ENCODE assay signal across 8 cellular contexts in the genomic region with DNA sequence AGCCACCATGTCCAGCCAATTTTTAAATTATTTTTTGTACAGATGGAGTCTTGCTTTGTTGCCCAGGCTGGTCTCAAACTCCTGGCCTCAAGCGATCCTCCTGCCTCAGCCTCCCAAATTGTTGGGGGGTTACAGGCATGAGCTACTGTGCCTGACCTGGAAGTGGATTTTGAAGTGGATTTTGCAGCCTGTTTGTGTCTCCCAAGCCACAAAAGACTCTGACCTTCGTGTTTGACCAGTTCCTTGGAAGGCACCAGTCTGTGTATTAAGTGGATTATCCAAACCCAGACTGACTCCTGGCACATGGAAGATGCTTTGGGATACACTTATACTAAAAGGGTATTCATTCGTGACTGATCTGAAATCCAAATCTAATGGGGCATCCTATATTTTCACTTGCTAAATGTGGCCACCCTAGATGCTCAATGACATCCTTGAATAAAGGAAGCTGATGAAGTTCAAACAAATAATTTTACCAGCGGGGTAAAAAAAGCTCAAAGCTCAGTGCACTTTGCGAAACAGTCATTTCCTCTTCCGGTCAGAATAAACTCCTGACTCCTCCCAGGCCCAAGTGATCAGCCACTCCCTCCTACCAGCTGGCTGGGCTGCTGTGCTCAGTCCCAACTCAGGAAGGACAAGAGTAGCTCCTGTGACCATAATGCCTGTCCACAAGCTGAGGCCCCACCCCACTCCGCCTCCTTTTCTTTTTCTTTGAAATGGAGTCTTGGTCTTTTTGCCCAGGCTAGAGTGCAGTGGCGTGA. TPM values are rescaled to one million over a fixed set of nuclear protein-coding genes. Genes with fewer than 3 reads are reported as not detected.
DNase-seq lines count a peak whose midpoint lies in the region; ATAC-seq, FAIRE-seq and TF ChIP-seq lines count a peak whose summit lies in the region.

No MANE protein-coding gene starts in this region.

- H3K27ac ChIP-seq in kidney (ENCODE audit: low read depth in 2 of 2, low read length in 2 of 2) (peak overlapping the region; percentile 55 to 86), thymus (ENCODE audit: low read depth) (peak overlapping the region; percentile 37)

- WGBS in thymus: 53% methylated on average over 8 of the region's 8 CpGs

- DNase-seq in activated naive CD4-positive, alpha-beta T cell treated with Interleukin-2 at 50 U/mL for 16 hours: peak; percentile 52
- no peak for DNase-seq in activated naive CD4-positive, alpha-beta T cell treated with anti-CD3 and anti-CD28 coated beads, Interleukin-2, amount 50 U/mL, for 16 hours
- DNase-seq in NOMO-1 treated with DMSO at 0.1 percent for 48 hours (lab: John Stamatoyannopoulos, UW; ENCODE audit: unreplicated experiment) (peak; percentile 98), kidney (peak; percentile 86), NCI-H1105 treated with DMSO at 0.1 percent for 48 hours (lab: John Stamatoyannopoulos, UW) (no peak)
- DNase-seq in activated naive CD8-positive, alpha-beta T cell treated with anti-CD3 and anti-CD28 coated beads, Interleukin-2, amount 10 ng/mL, durations not matched to agents 7 days and 5 days: peak; percentile 50

- peak overlapping the region; percentile 61 for H3K4me3 Mint-ChIP-seq in activated naive CD8-positive, alpha-beta T cell treated with anti-CD3 and anti-CD28 coated beads, Interleukin-2, amount 10 ng/mL, durations not matched to agents 7 days and 5 days

- H3K36me3 ChIP-seq in kidney (ENCODE audit: control insufficient read depth in 1 of 2, insufficient read depth in 2 of 2, low read length in 2 of 2) (no peaks in the 10 kb centered on the region), thymus (ENCODE audit: control insufficient read depth, insufficient read depth) (no peaks in the 10 kb centered on the region)

- H3K27me3 Mint-ChIP-seq in activated naive CD8-positive, alpha-beta T cell treated with anti-CD3 and anti-CD28 coated beads, Interleukin-2, amount 10 ng/mL, durations not matched to agents 7 days and 5 days: no peaks in the 10 kb centered on the region

- POLR2A ChIA-PET in activated naive CD8-positive, alpha-beta T cell treated with anti-CD3 and anti-CD28 coated beads, Interleukin-2, amount 10 ng/mL, durations not matched to agents 7 days and 5 days (lab: Charles Lee): interaction anchor here (0.5 to 2.4 kb wide), 12 partner anchors 8 to 143 kb away, joined by 3 to 16 read pairs (median 4); a partner anchor contains a TSS

- no peaks in the 10 kb centered on the region for H3K27me3 ChIP-seq in thymus (ENCODE audit: control insufficient read depth, insufficient read depth)

- H3K36me3 Mint-ChIP-seq in activated naive CD8-positive, alpha-beta T cell treated with anti-CD3 and anti-CD28 coated beads, Interleukin-2, amount 10 ng/mL, durations not matched to agents 7 days and 5 days: no peaks in the 10 kb centered on the region

- intact Hi-C loops in kidney (cut with DNase I): no loop called here

- peak overlapping the region; percentile 93 for H3K27ac Mint-ChIP-seq in activated naive CD8-positive, alpha-beta T cell treated with anti-CD3 and anti-CD28 coated beads, Interleukin-2, amount 10 ng/mL, durations not matched to agents 7 days and 5 days

- peaks cover 11% of the 10 kb centered on the region for H3K4me1 Mint-ChIP-seq in activated naive CD8-positive, alpha-beta T cell treated with anti-CD3 and anti-CD28 coated beads, Interleukin-2, amount 10 ng/mL, durations not matched to agents 7 days and 5 days

- H3K9me3 ChIP-seq in kidney (ENCODE audit: control insufficient read depth in 1 of 2, low read length in 2 of 2): no peaks in the 10 kb centered on the region
- H3K9me3 ChIP-seq in thymus (ENCODE audit: control insufficient read depth): no peaks in the 10 kb centered on the region

- no peak for FAIRE-seq in kidney (lab: Jason Lieb, UNC)

- no peak for TF ChIP-seq CTCF in kidney (IDR thresholded peaks at IDR 0.05; ENCODE audit: borderline replicate concordance, extremely low read depth, insufficient read depth)

- H3K4me3 ChIP-seq in kidney (ENCODE audit: low read length in 2 of 2) (no peak overlapping the region), thymus (ENCODE audit: low read length) (no peak overlapping the region)

- H3K9me3 Mint-ChIP-seq in activated naive CD8-positive, alpha-beta T cell treated with anti-CD3 and anti-CD28 coated beads, Interleukin-2, amount 10 ng/mL, durations not matched to agents 7 days and 5 days: no peaks in the 10 kb centered on the region

- H3K9ac ChIP-seq in kidney (ENCODE audit: low read length in 2 of 2): no peak overlapping the region

- peak; percentile 73 for ATAC-seq in HG02798 (IDR thresholded peaks at IDR 0.05; ENCODE audit: poor library complexity, unreplicated experiment)
- peak; percentile 95 for ATAC-seq in activated naive CD8-positive, alpha-beta T cell treated with anti-CD3 and anti-CD28 coated beads, Interleukin-2, amount 10 ng/mL, durations not matched to agents 7 days and 5 days (ENCODE audit: low read depth)

- H3K4me1 ChIP-seq in kidney (ENCODE audit: control insufficient read depth in 1 of 2, insufficient read depth in 1 of 2, low read depth in 1 of 2, low read length in 2 of 2) (peaks cover 5% of the 10 kb centered on the region in 2 donors), thymus (ENCODE audit: control insufficient read depth, insufficient read depth, low read length) (no peaks in the 10 kb centered on the region)

RNA-seq across cellular contexts. Expression of a gene that starts 32.6 kb away (rescaled TPM):
- total RNA-seq in activated naive CD8-positive, alpha-beta T cell treated with anti-CD3 and anti-CD28 coated beads, Interleukin-2, amount 10 ng/mL, durations not matched to agents 7 days and 5 days: 100 to 1,000 TPM; 152 to 153 TPM
- total RNA-seq in kidney: 91.0 TPM
- polyA plus RNA-seq in kidney (ENCODE audit: insufficient read depth, low read depth, low replicate concordance): 18.0 TPM
- polyA plus RNA-seq in thymus: 20.9 TPM

RNA-seq across cellular contexts. Expression of a gene that starts 52.2 kb away (rescaled TPM):
- 100 to 1,000 TPM; 103 to 105 TPM for total RNA-seq in activated naive CD8-positive, alpha-beta T cell treated with anti-CD3 and anti-CD28 coated beads, Interleukin-2, amount 10 ng/mL, durations not matched to agents 7 days and 5 days
- total RNA-seq in kidney: 69.8 TPM
- polyA plus RNA-seq in kidney (ENCODE audit: insufficient read depth, low read depth, low replicate concordance): 12.3 TPM
- polyA plus RNA-seq in thymus: 29.8 TPM

RNA-seq across cellular contexts. Expression of a gene that starts 52.5 kb away (rescaled TPM):
- 10 to 100 TPM; 66.8 to 70.6 TPM for total RNA-seq in activated naive CD8-positive, alpha-beta T cell treated with anti-CD3 and anti-CD28 coated beads, Interleukin-2, amount 10 ng/mL, durations not matched to agents 7 days and 5 days
- total RNA-seq in kidney: 53.1 TPM
- 34.7 TPM for polyA plus RNA-seq in kidney (ENCODE audit: insufficient read depth, low read depth, low replicate concordance)
- polyA plus RNA-seq in thymus: 62.7 TPM

Comparison
In these comparisons a context has a peak if more than half of its experiments do, and no peak if none do; other contexts are left out.
1. DNase-seq: peak in activated naive CD4-positive, alpha-beta T cell treated with Interleukin-2 at 50 U/mL for 16 hours (single experiment), NOMO-1 treated with DMSO at 0.1 percent for 48 hours (single experiment), activated naive CD8-positive, alpha-beta T cell treated with anti-CD3 and anti-CD28 coated beads, Interleukin-2, amount 10 ng/mL, durations not matched to agents 7 days and 5 days (single experiment) and kidney (single experiment); none in activated naive CD4-positive, alpha-beta T cell treated with anti-CD3 and anti-CD28 coated beads, Interleukin-2, amount 50 U/mL, for 16 hours (single experiment) and NCI-H1105 treated with DMSO at 0.1 percent for 48 hours (single experiment).